Comparison of ENCODE assay signal across 21 cellular contexts in the genomic region with DNA sequence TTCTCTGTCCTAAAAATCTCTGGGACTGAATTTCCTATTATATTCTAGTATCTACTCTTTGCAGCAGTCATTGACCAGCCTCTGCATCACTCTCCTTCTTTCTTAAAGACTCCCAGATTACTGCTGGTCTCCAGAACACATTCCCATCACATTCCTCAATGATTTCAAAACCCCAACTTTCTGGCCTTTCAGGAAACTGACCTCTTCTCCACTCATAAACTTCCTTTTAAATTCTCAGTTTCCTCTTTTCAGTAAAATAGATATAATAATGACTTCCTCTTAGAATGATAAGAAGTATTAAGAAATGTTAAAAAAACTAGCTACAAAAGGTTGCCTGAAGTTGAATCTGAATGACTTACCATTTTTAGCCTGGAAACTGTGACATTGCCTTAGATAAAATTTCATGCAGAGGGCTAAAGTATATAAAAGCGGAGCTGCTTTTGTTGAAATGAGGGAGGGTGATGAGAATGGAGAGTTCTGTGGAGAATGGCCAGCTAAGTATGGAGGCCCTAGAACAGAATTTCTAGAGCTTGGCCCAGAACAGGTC.
"Had no signal": no experiment of that assay in that cellular context is flagged by ENCODE, and none has a peak within 500 bp of the region (broad histone marks: within the 10 kb centered on the region; RNA-seq: fewer than 3 reads in every experiment).

No MANE protein-coding gene starts in this region.

- H3K9me3 ChIP-seq: breast epithelium, heart right ventricle, neutrophil, tibial nerve, uterus had no signal

- H3K27me3 Mint-ChIP-seq: activated CD4-positive, alpha-beta T cell treated with anti-CD3 and anti-CD28 coated beads, Interleukin-2, amount 10 ng/mL, durations not matched to agents 24 days and 14 days had no signal

- H3K27me3 ChIP-seq: breast epithelium, neutrophil, tibial nerve, uterus had no signal

- FAIRE-seq: astrocyte, TTC549 had no signal

- DNase-seq: activated CD4-positive, alpha-beta T cell treated with anti-CD3 and anti-CD28 coated beads, Interleukin-2, amount 10 ng/mL, durations not matched to agents 24 days and 14 days; activated CD4-positive, CD25-positive, alpha-beta regulatory T cell; activated CD8-positive, alpha-beta T cell treated with anti-CD3 and anti-CD28 coated beads, Interleukin-2, amount 10 ng/mL, durations not matched to agents 7 days and 5 days; activated effector memory CD4-positive, alpha-beta T cell treated with Interleukin-2 at 50 U/mL for 16 hours; activated naive CD4-positive, alpha-beta T cell treated with anti-CD3 and anti-CD28 coated beads, Interleukin-2, amount 10 ng/mL, durations not matched to agents 7 days and 5 days; activated T-cell treated with anti-CD3 and anti-CD28 coated beads, Interleukin-2, amount 50 U/mL, for 4 hours; erythroblast; heart right ventricle; immature natural killer cell; mesendoderm; natural killer cell; stimulated activated CD4-positive, alpha-beta T cell treated with anti-CD3 and anti-CD28 coated beads, Interleukin-15, amount 100 ng/mL, for 24 hours; stimulated activated CD4-positive, alpha-beta T cell treated with anti-CD3 and anti-CD28 coated beads, Interleukin-2, amount 100 ng/mL, for 48 hours; uterus had no signal

- H3K27ac ChIP-seq: breast epithelium, coronary artery, heart right ventricle, neutrophil, tibial nerve, uterus had no signal

- H3K36me3 Mint-ChIP-seq: activated naive CD4-positive, alpha-beta T cell treated with anti-CD3 and anti-CD28 coated beads, Interleukin-2, amount 10 ng/mL, durations not matched to agents 7 days and 5 days; immature natural killer cell; natural killer cell had no signal

- H3K9me3 Mint-ChIP-seq: activated CD4-positive, alpha-beta T cell treated with anti-CD3 and anti-CD28 coated beads, Interleukin-2, amount 10 ng/mL, durations not matched to agents 24 days and 14 days; activated naive CD4-positive, alpha-beta T cell treated with anti-CD3 and anti-CD28 coated beads, Interleukin-2, amount 10 ng/mL, durations not matched to agents 7 days and 5 days; activated T-cell treated with anti-CD3 and anti-CD28 coated beads, Interleukin-2, amount 50 U/mL, for 4 hours; stimulated activated naive CD8-positive, alpha-beta T cell treated with anti-CD3 and anti-CD28 coated beads, Interleukin-15, Interleukin-2, amounts not matched to agents 100 ng/mL and 50 ng/mL, for 24 hours had no signal

- H3K27ac Mint-ChIP-seq: activated CD4-positive, alpha-beta T cell treated with anti-CD3 and anti-CD28 coated beads, Interleukin-2, amount 10 ng/mL, durations not matched to agents 24 days and 14 days; activated CD8-positive, alpha-beta T cell treated with anti-CD3 and anti-CD28 coated beads, Interleukin-2, amount 10 ng/mL, durations not matched to agents 7 days and 5 days; activated naive CD4-positive, alpha-beta T cell treated with anti-CD3 and anti-CD28 coated beads, Interleukin-2, amount 10 ng/mL, durations not matched to agents 7 days and 5 days; immature natural killer cell; natural killer cell; stimulated activated naive CD8-positive, alpha-beta T cell treated with anti-CD3 and anti-CD28 coated beads, Interleukin-15, Interleukin-2, amounts not matched to agents 100 ng/mL and 50 ng/mL, for 24 hours had no signal

- H3K4me3 Mint-ChIP-seq: activated CD4-positive, alpha-beta T cell treated with anti-CD3 and anti-CD28 coated beads, Interleukin-2, amount 10 ng/mL, durations not matched to agents 24 days and 14 days; activated CD8-positive, alpha-beta T cell treated with anti-CD3 and anti-CD28 coated beads, Interleukin-2, amount 10 ng/mL, durations not matched to agents 7 days and 5 days; activated naive CD4-positive, alpha-beta T cell treated with anti-CD3 and anti-CD28 coated beads, Interleukin-2, amount 10 ng/mL, durations not matched to agents 7 days and 5 days; activated T-cell treated with anti-CD3 and anti-CD28 coated beads, Interleukin-2, amount 50 U/mL, for 4 hours; immature natural killer cell; natural killer cell; stimulated activated naive CD8-positive, alpha-beta T cell treated with anti-CD3 and anti-CD28 coated beads, Interleukin-15, Interleukin-2, amounts not matched to agents 100 ng/mL and 50 ng/mL, for 24 hours had no signal

- H3K4me3 ChIP-seq: breast epithelium, coronary artery, heart right ventricle, tibial nerve, uterus had no signal

- H3K4me1 ChIP-seq: breast epithelium, tibial nerve, uterus had no signal

- ATAC-seq: activated CD8-positive, alpha-beta T cell treated with anti-CD3 and anti-CD28 coated beads, Interleukin-2, amount 10 ng/mL, durations not matched to agents 7 days and 5 days; activated T-cell treated with anti-CD3 and anti-CD28 coated beads, Interleukin-2, amount 50 U/mL, for 4 hours; heart right ventricle; natural killer cell had no signal

- H3K36me3 ChIP-seq: breast epithelium, heart right ventricle, neutrophil, tibial nerve, uterus had no signal

- H3K4me1 Mint-ChIP-seq: activated CD4-positive, alpha-beta T cell treated with anti-CD3 and anti-CD28 coated beads, Interleukin-2, amount 10 ng/mL, durations not matched to agents 24 days and 14 days; activated naive CD4-positive, alpha-beta T cell treated with anti-CD3 and anti-CD28 coated beads, Interleukin-2, amount 10 ng/mL, durations not matched to agents 7 days and 5 days; immature natural killer cell; natural killer cell had no signal
